Comparison of ENCODE assay signal across 28 cellular contexts in genomic region chr1:242059976-242060375, GRCh38.
"Had no signal": no experiment of that assay in that cellular context is flagged by ENCODE, and none has a peak within 500 bp of the region (broad histone marks: within the 10 kb centered on the region; RNA-seq: fewer than 3 reads in every experiment).

No MANE protein-coding gene starts in this region.

- H3K9me3 Mint-ChIP-seq: stimulated activated naive CD8-positive, alpha-beta T cell treated with anti-CD3 and anti-CD28 coated beads, Interleukin-15, Interleukin-2, amounts not matched to agents 100 ng/mL and 50 ng/mL, for 24 hours; type B pancreatic cell had no signal

- H3K27me3 ChIP-seq: neutrophil, pancreas, right lobe of liver, sigmoid colon, stomach, suprapubic skin, testis, tibial artery, transverse colon, upper lobe of right lung, uterus had no signal

- H3K4me3 ChIP-seq: pancreas, psoas muscle, right lobe of liver, sigmoid colon, stomach, suprapubic skin, testis, tibial artery, transverse colon, upper lobe of right lung, uterus had no signal

- H3K36me3 ChIP-seq: neutrophil, pancreas, right lobe of liver, sigmoid colon, stomach, suprapubic skin, tibial artery, transverse colon, upper lobe of right lung, uterus had no signal

- H3K36me3 Mint-ChIP-seq: naive B cell; naive thymus-derived CD8-positive, alpha-beta T cell; natural killer cell treated with Interleukin-12 subunit alpha and Interleukin-12 subunit beta and Interleukin-15 and Interleukin-18, amount 100 ng/mL, for 72 hours; stimulated activated effector memory CD8-positive, alpha-beta T cell treated with anti-CD3 and anti-CD28 coated beads, Interleukin-12 subunit alpha, Interleukin-12 subunit beta, amount 100 ng/mL, for 72 hours; stimulated activated naive B cell treated with anti-CD40 and anti-IgM and Interleukin-4, amounts not matched to agents 10 μg/mL and 1 μg/mL and 100 μg/mL, for 72 hours; type B pancreatic cell had no signal

- H3K27ac ChIP-seq: neutrophil, pancreas, psoas muscle, right lobe of liver, sigmoid colon, stomach, suprapubic skin, testis, tibial artery, transverse colon, upper lobe of right lung, uterus had no signal

- DNase-seq: naive B cell; naive thymus-derived CD8-positive, alpha-beta T cell; nucleus accumbens; pancreas; psoas muscle; right cardiac atrium; right lobe of liver; sigmoid colon; small intestine; stimulated activated CD4-positive, alpha-beta T cell treated with anti-CD3 and anti-CD28 coated beads, Interleukin-15, amount 100 ng/mL, for 24 hours; stimulated activated CD4-positive, alpha-beta T cell treated with anti-CD3 and anti-CD28 coated beads, Interleukin-2, amount 100 ng/mL, for 24 hours; stimulated activated CD4-positive, alpha-beta T cell treated with anti-CD3 and anti-CD28 coated beads, Interleukin-2, amount 100 ng/mL, for 48 hours; stimulated activated CD4-positive, alpha-beta T cell treated with anti-CD3 and anti-CD28 coated beads, Interleukin-4, amount 100 ng/mL, for 24 hours; stimulated activated naive B cell treated with anti-CD40 and anti-IgM and Interleukin-4, amounts not matched to agents 10 μg/mL and 1 μg/mL and 100 μg/mL, for 72 hours; stimulated activated naive CD4-positive, alpha-beta T cell treated with Interleukin-2 at 50 U/mL for 16 hours; stomach; testis; tibial artery; transverse colon; upper lobe of right lung; uterus had no signal

- H3K4me1 ChIP-seq: pancreas, psoas muscle, right lobe of liver, sigmoid colon, stomach, suprapubic skin, testis, tibial artery, transverse colon, upper lobe of right lung, uterus had no signal

- H3K4me1 Mint-ChIP-seq: naive B cell; naive thymus-derived CD8-positive, alpha-beta T cell; stimulated activated effector memory CD8-positive, alpha-beta T cell treated with anti-CD3 and anti-CD28 coated beads, Interleukin-12 subunit alpha, Interleukin-12 subunit beta, amount 100 ng/mL, for 72 hours; stimulated activated naive B cell treated with anti-CD40 and anti-IgM and Interleukin-4, amounts not matched to agents 10 μg/mL and 1 μg/mL and 100 μg/mL, for 72 hours had no signal

- ATAC-seq: naive thymus-derived CD8-positive, alpha-beta T cell; natural killer cell treated with Interleukin-12 subunit alpha and Interleukin-12 subunit beta and Interleukin-15 and Interleukin-18, amount 100 ng/mL, for 72 hours; pancreas; psoas muscle; right cardiac atrium; right lobe of liver; stimulated activated effector memory CD8-positive, alpha-beta T cell treated with anti-CD3 and anti-CD28 coated beads, Interleukin-12 subunit alpha, Interleukin-12 subunit beta, amount 100 ng/mL, for 72 hours; stimulated activated naive B cell treated with anti-CD40 and anti-IgM and Interleukin-4, amounts not matched to agents 10 μg/mL and 1 μg/mL and 100 μg/mL, for 72 hours; upper lobe of right lung had no signal

- H3K4me3 Mint-ChIP-seq: naive B cell; naive thymus-derived CD8-positive, alpha-beta T cell; natural killer cell treated with Interleukin-12 subunit alpha and Interleukin-12 subunit beta and Interleukin-15 and Interleukin-18, amount 100 ng/mL, for 72 hours; stimulated activated effector memory CD8-positive, alpha-beta T cell treated with anti-CD3 and anti-CD28 coated beads, Interleukin-12 subunit alpha, Interleukin-12 subunit beta, amount 100 ng/mL, for 72 hours; stimulated activated naive B cell treated with anti-CD40 and anti-IgM and Interleukin-4, amounts not matched to agents 10 μg/mL and 1 μg/mL and 100 μg/mL, for 72 hours; stimulated activated naive CD8-positive, alpha-beta T cell treated with anti-CD3 and anti-CD28 coated beads, Interleukin-15, Interleukin-2, amounts not matched to agents 100 ng/mL and 50 ng/mL, for 24 hours; type B pancreatic cell had no signal

- H3K9me3 ChIP-seq: neutrophil, pancreas, psoas muscle, right lobe of liver, sigmoid colon, suprapubic skin, testis, transverse colon, upper lobe of right lung, uterus had no signal

- H3K27me3 Mint-ChIP-seq: progenitor cell of endocrine pancreas; stimulated activated naive CD8-positive, alpha-beta T cell treated with anti-CD3 and anti-CD28 coated beads, Interleukin-15, Interleukin-2, amounts not matched to agents 100 ng/mL and 50 ng/mL, for 24 hours; type B pancreatic cell had no signal

- FAIRE-seq: pancreas, small intestine had no signal

- H3K27ac Mint-ChIP-seq: naive B cell; naive thymus-derived CD8-positive, alpha-beta T cell; natural killer cell treated with Interleukin-12 subunit alpha and Interleukin-12 subunit beta and Interleukin-15 and Interleukin-18, amount 100 ng/mL, for 72 hours; progenitor cell of endocrine pancreas; stimulated activated effector memory CD8-positive, alpha-beta T cell treated with anti-CD3 and anti-CD28 coated beads, Interleukin-12 subunit alpha, Interleukin-12 subunit beta, amount 100 ng/mL, for 72 hours; stimulated activated naive B cell treated with anti-CD40 and anti-IgM and Interleukin-4, amounts not matched to agents 10 μg/mL and 1 μg/mL and 100 μg/mL, for 72 hours; stimulated activated naive CD8-positive, alpha-beta T cell treated with anti-CD3 and anti-CD28 coated beads, Interleukin-15, Interleukin-2, amounts not matched to agents 100 ng/mL and 50 ng/mL, for 24 hours; type B pancreatic cell had no signal
